ENCODE assay signal across 13 cellular contexts in genomic region chr4:6201580-6202091, GRCh38.
A peak's percentile ranks its signal among the peaks of the same experiment; 100 is the strongest.
DNase-seq lines count a peak whose midpoint lies in the region; ATAC-seq lines count a peak whose summit lies in the region.
"Had no signal": no experiment of that assay in that cellular context is flagged by ENCODE, and none has a peak within 500 bp of the region (broad histone marks: within the 10 kb centered on the region; RNA-seq: fewer than 3 reads in every experiment).

No MANE protein-coding gene starts in this region.

- no peak for ATAC-seq in activated naive CD8-positive, alpha-beta T cell treated with anti-CD3 and anti-CD28 coated beads, Interleukin-2, amount 50 U/mL, for 24 hours
- no peak for ATAC-seq in stimulated activated memory B cell treated with anti-CD40 and anti-IgM and Interleukin-4, amounts not matched to agents 10 μg/mL and 1 μg/mL and 100 μg/mL, for 72 hours
- ATAC-seq in GM21825 (IDR thresholded peaks at IDR 0.05; ENCODE audit: unreplicated experiment): no peak

- no peaks in the 10 kb centered on the region for H3K9me3 ChIP-seq in KOPT-K1 (ENCODE audit: insufficient read depth, low read length, poor library complexity, severe bottlenecking)
- H3K9me3 ChIP-seq: BE2C had no signal

- peak; percentile 72 for DNase-seq in activated effector memory CD4-positive, alpha-beta T cell treated with anti-CD3 and anti-CD28 coated beads, Interleukin-2, amount 50 U/mL, for 16 hours
- DNase-seq in activated effector memory CD4-positive, alpha-beta T cell treated with Interleukin-2 at 50 U/mL for 16 hours: no peak
- no peak for DNase-seq in activated naive CD8-positive, alpha-beta T cell treated with anti-CD3 and anti-CD28 coated beads, Interleukin-2, amount 50 U/mL, for 24 hours
- DNase-seq in DMS153 (lab: John Stamatoyannopoulos, UW) (no peak), COLO668 (lab: John Stamatoyannopoulos, UW; ENCODE audit: unreplicated experiment) (no peak)
- DNase-seq: BE2C, Kasumi-1, left ventricle myocardium superior, NCI-H526 treated with DMSO at 0.1 percent for 48 hours had no signal

- H3K27ac ChIP-seq in KOPT-K1 (ENCODE audit: low read depth, low read length, poor library complexity, severe bottlenecking): peak overlapping the region; percentile 96
- H3K27ac ChIP-seq: breast epithelium had no signal

- peaks cover 37% of the 10 kb centered on the region for H3K27me3 Mint-ChIP-seq in activated naive CD8-positive, alpha-beta T cell treated with anti-CD3 and anti-CD28 coated beads, Interleukin-2, amount 50 U/mL, for 24 hours
- H3K27me3 Mint-ChIP-seq in stimulated activated memory B cell treated with anti-CD40 and anti-IgM and Interleukin-4, amounts not matched to agents 10 μg/mL and 1 μg/mL and 100 μg/mL, for 72 hours: peaks cover 51% of the 10 kb centered on the region

- no peaks in the 10 kb centered on the region for H3K36me3 Mint-ChIP-seq in activated naive CD8-positive, alpha-beta T cell treated with anti-CD3 and anti-CD28 coated beads, Interleukin-2, amount 50 U/mL, for 24 hours (ENCODE audit: low read depth)
- H3K36me3 Mint-ChIP-seq in stimulated activated memory B cell treated with anti-CD40 and anti-IgM and Interleukin-4, amounts not matched to agents 10 μg/mL and 1 μg/mL and 100 μg/mL, for 72 hours: no peaks in the 10 kb centered on the region

- peaks cover 9% of the 10 kb centered on the region for H3K9me3 Mint-ChIP-seq in activated naive CD8-positive, alpha-beta T cell treated with anti-CD3 and anti-CD28 coated beads, Interleukin-2, amount 50 U/mL, for 24 hours
- peaks cover 14% of the 10 kb centered on the region for H3K9me3 Mint-ChIP-seq in stimulated activated memory B cell treated with anti-CD40 and anti-IgM and Interleukin-4, amounts not matched to agents 10 μg/mL and 1 μg/mL and 100 μg/mL, for 72 hours

- H3K4me3 Mint-ChIP-seq in activated naive CD8-positive, alpha-beta T cell treated with anti-CD3 and anti-CD28 coated beads, Interleukin-2, amount 50 U/mL, for 24 hours: peak overlapping the region; percentile 60
- peak overlapping the region; percentile 43 for H3K4me3 Mint-ChIP-seq in stimulated activated memory B cell treated with anti-CD40 and anti-IgM and Interleukin-4, amounts not matched to agents 10 μg/mL and 1 μg/mL and 100 μg/mL, for 72 hours

- H3K4me1 Mint-ChIP-seq in activated naive CD8-positive, alpha-beta T cell treated with anti-CD3 and anti-CD28 coated beads, Interleukin-2, amount 50 U/mL, for 24 hours: peaks cover 28% of the 10 kb centered on the region
- peaks cover 25% of the 10 kb centered on the region for H3K4me1 Mint-ChIP-seq in stimulated activated memory B cell treated with anti-CD40 and anti-IgM and Interleukin-4, amounts not matched to agents 10 μg/mL and 1 μg/mL and 100 μg/mL, for 72 hours

- H3K36me3 ChIP-seq in KOPT-K1 (ENCODE audit: insufficient read depth, low read length): peaks cover 19% of the 10 kb centered on the region
- H3K36me3 ChIP-seq: BE2C, breast epithelium had no signal

- H3K27ac Mint-ChIP-seq in activated naive CD8-positive, alpha-beta T cell treated with anti-CD3 and anti-CD28 coated beads, Interleukin-2, amount 50 U/mL, for 24 hours: peak overlapping the region; percentile 4
- no peak overlapping the region for H3K27ac Mint-ChIP-seq in stimulated activated memory B cell treated with anti-CD40 and anti-IgM and Interleukin-4, amounts not matched to agents 10 μg/mL and 1 μg/mL and 100 μg/mL, for 72 hours
